ENCODE assay signal across 8 cellular contexts in the genomic region with DNA sequence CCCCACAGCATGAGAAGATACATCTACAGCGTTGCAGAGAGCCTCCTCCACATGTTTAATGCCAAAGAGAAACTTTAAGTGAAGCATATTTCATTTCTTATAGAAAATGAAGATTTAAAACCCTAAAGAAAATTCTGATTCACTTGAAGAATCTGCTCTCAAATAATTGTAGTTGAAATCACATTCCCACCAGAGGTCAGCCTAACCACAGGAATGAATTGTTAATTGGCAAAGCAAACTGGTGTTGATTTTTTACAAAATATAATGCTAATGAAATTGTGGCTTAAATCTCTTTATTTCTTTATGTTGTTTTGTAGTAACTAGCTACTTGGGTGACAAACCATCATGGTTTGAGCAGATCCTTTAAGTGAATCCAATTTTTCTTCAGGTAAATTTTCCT. TPM values are rescaled to one million over a fixed set of nuclear protein-coding genes. Genes with fewer than 3 reads are reported as not detected.
DNase-seq lines count a peak whose midpoint lies in the region; ATAC-seq and TF ChIP-seq lines count a peak whose summit lies in the region.

No MANE protein-coding gene starts in this region.

- H3K4me3 ChIP-seq in OCI-LY7 (ENCODE audit: low read depth, low read length, poor library complexity, severe bottlenecking) (no peak overlapping the region), fibroblast of the aortic adventitia (ENCODE audit: low read depth, low read length) (no peak overlapping the region), smooth muscle cell (no peak overlapping the region)

- ATAC-seq in left colon = no peak

- H3F3A ChIP-seq in smooth muscle cell (ENCODE audit: low read depth) = no peaks in the 10 kb centered on the region

- TF ChIP-seq CTCF in OCI-LY7 (conservative IDR thresholded peaks at IDR 0.05; ENCODE audit: low read length) = peak; percentile 73
- TF ChIP-seq CTCF in fibroblast of the aortic adventitia (IDR thresholded peaks at IDR 0.05; ENCODE audit: insufficient read depth, low read length) = no peak
- peak; percentile 48 for TF ChIP-seq CTCF in smooth muscle cell (IDR thresholded peaks at IDR 0.05; ENCODE audit: borderline replicate concordance, insufficient read depth, poor library complexity, severe bottlenecking)

- no peaks in the 10 kb centered on the region for H4K20me1 ChIP-seq in OCI-LY7 (ENCODE audit: insufficient read depth, low read length)
- no peaks in the 10 kb centered on the region for H4K20me1 ChIP-seq in smooth muscle cell (ENCODE audit: low read depth)

- 17% methylated on average over 1 of the region's 1 CpG for WGBS in smooth muscle cell (ENCODE audit: low lambda C conversion rate)

- peaks cover 13% of the 10 kb centered on the region for H3K27me3 ChIP-seq in smooth muscle cell (ENCODE audit: low read depth)

- CTCF ChIA-PET in OCI-LY7 (lab: Charles Lee; ENCODE audit: unreplicated experiment) = no interaction called here

- intact Hi-C loops in OCI-LY7 (cut with micrococcal nuclease; ENCODE audit: unreplicated experiment) (loop anchor here (1.0 to 10.0 kb wide), 2 partner anchors 307 to 1020 kb away; no protein-coding TSS in a partner anchor), left colon (cut with DNase I, micrococcal nuclease) (loop anchor here in 1 of 2 donors (5.0 kb wide), 1 partner anchor 308 kb away; no protein-coding TSS in a partner anchor)

- POLR2A ChIA-PET in OCI-LY7 (lab: Charles Lee) = interaction anchor here (0.5 to 2.1 kb wide), 3 partner anchors 13 to 882 kb away, joined by 3 to 8 read pairs (median 4); no protein-coding TSS in a partner anchor

- H3K79me2 ChIP-seq in OCI-LY7 (ENCODE audit: insufficient read depth, low read depth, low read length) (no peaks in the 10 kb centered on the region), smooth muscle cell (ENCODE audit: low read depth) (no peaks in the 10 kb centered on the region)

- peak; percentile 29 for DNase-seq in stimulated activated CD4-positive, alpha-beta T cell treated with anti-CD3 and anti-CD28 coated beads, Interleukin-4, amount 100 ng/mL, for 24 hours
- no peak for DNase-seq in stimulated activated CD4-positive, alpha-beta T cell treated with anti-CD3 and anti-CD28 coated beads, Interleukin-12 subunit alpha, Interleukin-12 subunit beta, amount 100 ng/mL, for 4 hours
- DNase-seq in OCI-LY7 (ENCODE audit: low spot score) (peak; percentile 35), fibroblast of the aortic adventitia (ENCODE audit: low read depth) (peak; percentile 73), smooth muscle cell (lab: John Stamatoyannopoulos, UW; ENCODE audit: unreplicated experiment) (no peak), left colon (no peak)
- no peak for DNase-seq in activated CD8-positive, alpha-beta memory T cell treated with anti-CD3 and anti-CD28 coated beads, Interleukin-2, amount 50 U/mL, for 4 hours
- no peak for DNase-seq in stimulated activated CD4-positive, alpha-beta T cell treated with anti-CD3 and anti-CD28 coated beads, Interleukin-2, amount 100 ng/mL, for 24 hours

- H3K27ac ChIP-seq in OCI-LY7 (ENCODE audit: low read depth, low read length, poor library complexity, severe bottlenecking) = no peak overlapping the region
- no peak overlapping the region for H3K27ac ChIP-seq in smooth muscle cell (ENCODE audit: low read depth)

- H2AFZ ChIP-seq in OCI-LY7 (ENCODE audit: low read length) (no peak overlapping the region), smooth muscle cell (ENCODE audit: low read depth) (no peak overlapping the region)

- no peaks in the 10 kb centered on the region for H3K9me2 ChIP-seq in OCI-LY7 (ENCODE audit: insufficient read depth, low read length)

- H3K4me1 ChIP-seq in OCI-LY7 (ENCODE audit: insufficient read depth, low read length, poor library complexity, severe bottlenecking) = peaks cover 4% of the 10 kb centered on the region
- H3K4me1 ChIP-seq in smooth muscle cell (ENCODE audit: low read depth) = no peaks in the 10 kb centered on the region

- BruUV-seq in OCI-LY7 (replicated peaks; lab: Mats Ljungman, UMichigan) = no TSS peak

- H3K9me3 ChIP-seq in OCI-LY7 (ENCODE audit: low read length) = peaks cover 5% of the 10 kb centered on the region; the same call in 1 of the 2 replicates
- H3K9me3 ChIP-seq in smooth muscle cell (replicated peaks; ENCODE audit: low read depth) = no peaks in the 10 kb centered on the region

- H3K4me2 ChIP-seq in OCI-LY7 (ENCODE audit: low read length) = no peak overlapping the region
- no peak overlapping the region for H3K4me2 ChIP-seq in smooth muscle cell

- no peak overlapping the region for H3K9ac ChIP-seq in smooth muscle cell (ENCODE audit: low read depth)

- H3K36me3 ChIP-seq in OCI-LY7 (ENCODE audit: insufficient read depth, low read length) (no peaks in the 10 kb centered on the region), smooth muscle cell (ENCODE audit: low read depth) (no peaks in the 10 kb centered on the region)

RNA-seq across cellular contexts. Expression of a gene that starts 31.1 kb away (rescaled TPM):
- total RNA-seq in OCI-LY7 (2014; rRNA removed; shearing (Covaris generic)) = 0.62 and 0.63 TPM in 2 replicates
- total RNA-seq in OCI-LY7 (2022) (3.8 and 4.0 TPM in 2 replicates), fibroblast of the aortic adventitia (ENCODE audit: low replicate concordance) (2.6 and 3.1 TPM in 2 replicates), smooth muscle cell (0.49 and 1.0 TPM in 2 replicates), left colon (1 to 10 TPM in 1 of 2 donors, under 1 TPM in 1; 0.89 to 1.1 TPM)
- polyA plus RNA-seq in smooth muscle cell = 0.18 and 0.50 TPM in 2 replicates

Comparison
In these comparisons a context has a peak if more than half of its experiments do, and no peak if none do; other contexts are left out.
1. DNase-seq: peak in stimulated activated CD4-positive, alpha-beta T cell treated with anti-CD3 and anti-CD28 coated beads, Interleukin-4, amount 100 ng/mL, for 24 hours (single experiment), OCI-LY7 (single experiment) and fibroblast of the aortic adventitia (single experiment); none in stimulated activated CD4-positive, alpha-beta T cell treated with anti-CD3 and anti-CD28 coated beads, Interleukin-12 subunit alpha, Interleukin-12 subunit beta, amount 100 ng/mL, for 4 hours (single experiment), smooth muscle cell (single experiment), activated CD8-positive, alpha-beta memory T cell treated with anti-CD3 and anti-CD28 coated beads, Interleukin-2, amount 50 U/mL, for 4 hours (single experiment), left colon (0 of 2) and stimulated activated CD4-positive, alpha-beta T cell treated with anti-CD3 and anti-CD28 coated beads, Interleukin-2, amount 100 ng/mL, for 24 hours (0 of 2).